In genomic region chr20:9886227-9886626, GRCh38 we compare ENCODE assay signal across 28 cellular contexts. TPM values are rescaled to one million over a fixed set of nuclear protein-coding genes. Genes with fewer than 3 reads are reported as not detected.
DNase-seq lines count a peak whose midpoint lies in the region; ATAC-seq, FAIRE-seq and TF ChIP-seq lines count a peak whose summit lies in the region.
"Had no signal": no experiment of that assay in that cellular context is flagged by ENCODE, and none has a peak within 500 bp of the region (broad histone marks: within the 10 kb centered on the region; RNA-seq: fewer than 3 reads in every experiment).

No MANE protein-coding gene starts in this region.

- POLR2A ChIA-PET in MCF 10A (lab: Yijun Ruan, JAX), result no interaction called here

- no peaks in the 10 kb centered on the region for H3K9me3 ChIP-seq in breast epithelium
- H3K9me3 ChIP-seq: Peyer's patch, thyroid gland had no signal

- DNase-seq in MCF 10A (ENCODE audit: unreplicated experiment) (peak; percentile 36), breast epithelium (ENCODE audit: low spot score in 2 of 2) (no peak), RPMI7951 (ENCODE audit: low read depth) (peak; percentile 71), fibroblast of mammary gland (ENCODE audit: low read depth) (peak; percentile 64), GF-D8 (lab: John Stamatoyannopoulos, UW) (no peak), GM12891 (ENCODE audit: insufficient read length, low spot score) (no peak)
- DNase-seq: activated CD4-positive, alpha-beta T cell treated with anti-CD3 and anti-CD28 coated beads, Interleukin-2, amount 10 ng/mL, durations not matched to agents 7 days and 5 days; activated CD8-positive, alpha-beta memory T cell treated with anti-CD3 and anti-CD28 coated beads, Interleukin-2, amount 10 ng/mL, durations not matched to agents 7 days and 5 days; DMS79; erythroblast; mesenchymal stem cell; NCI-H1417; NCI-H2107; NCI-H524 treated with DMSO at 0.1 percent for 48 hours; spleen; stimulated activated CD4-positive, alpha-beta T cell treated with anti-CD3 and anti-CD28 coated beads, Interleukin-4, amount 100 ng/mL, for 1 hour; thyroid gland had no signal

- H3K36me3 Mint-ChIP-seq in MCF 10A (ENCODE audit: insufficient read depth, unreplicated experiment), result no peaks in the 10 kb centered on the region
- H3K36me3 Mint-ChIP-seq: activated CD8-positive, alpha-beta memory T cell treated with anti-CD3 and anti-CD28 coated beads, Interleukin-2, amount 10 ng/mL, durations not matched to agents 7 days and 5 days; activated naive CD4-positive, alpha-beta T cell treated with anti-CD3 and anti-CD28 coated beads, Interleukin-2, amount 50 U/mL, for 24 hours had no signal

- no peak for FAIRE-seq in GM12891 (lab: Jason Lieb, UNC)
- FAIRE-seq: H1 had no signal

- TF ChIP-seq POLR2A in breast epithelium (IDR thresholded peaks at IDR 0.05) (no peak), GM12891 (IDR thresholded peaks at IDR 0.05; ENCODE audit: low read depth, low read length) (no peak)

- peaks cover 5% of the 10 kb centered on the region for H3K27me3 Mint-ChIP-seq in MCF 10A (ENCODE audit: insufficient read depth, unreplicated experiment)
- H3K27me3 Mint-ChIP-seq: activated CD4-positive, alpha-beta T cell treated with anti-CD3 and anti-CD28 coated beads, Interleukin-2, amount 10 ng/mL, durations not matched to agents 7 days and 5 days; activated CD8-positive, alpha-beta memory T cell treated with anti-CD3 and anti-CD28 coated beads, Interleukin-2, amount 10 ng/mL, durations not matched to agents 7 days and 5 days had no signal

- H3K4me3 ChIP-seq in breast epithelium (no peak overlapping the region), fibroblast of mammary gland (ENCODE audit: control insufficient read depth, low read depth, low read length) (no peak overlapping the region)
- H3K4me3 ChIP-seq: Peyer's patch, SK-N-MC, spleen, thyroid gland had no signal

- no TSS peak for BruUV-seq in MCF 10A (replicated peaks; lab: Mats Ljungman, UMichigan)

- intact Hi-C loops in MCF 10A (cut with micrococcal nuclease), result no loop called here
- intact Hi-C loops in breast epithelium (cut with DNase I; ENCODE audit: low total_unique reads), result no loop called here

- H3K4me1 ChIP-seq in breast epithelium, result no peaks in the 10 kb centered on the region
- H3K4me1 ChIP-seq: Peyer's patch, spleen, thyroid gland had no signal

- H3K4me3 Mint-ChIP-seq in MCF 10A (ENCODE audit: unreplicated experiment), result no peak overlapping the region
- H3K4me3 Mint-ChIP-seq: activated CD4-positive, alpha-beta T cell treated with anti-CD3 and anti-CD28 coated beads, Interleukin-2, amount 10 ng/mL, durations not matched to agents 7 days and 5 days; activated CD8-positive, alpha-beta memory T cell treated with anti-CD3 and anti-CD28 coated beads, Interleukin-2, amount 10 ng/mL, durations not matched to agents 7 days and 5 days; activated naive CD4-positive, alpha-beta T cell treated with anti-CD3 and anti-CD28 coated beads, Interleukin-2, amount 50 U/mL, for 24 hours; central memory CD8-positive, alpha-beta T cell; stimulated activated naive CD8-positive, alpha-beta T cell treated with anti-CD3 and anti-CD28 coated beads, Interleukin-15, Interleukin-2, amounts not matched to agents 100 ng/mL and 50 ng/mL, for 24 hours had no signal

- CTCF ChIA-PET in MCF 10A (lab: Yijun Ruan, JAX), result interaction anchor here (0.7 to 2.5 kb wide), 5 partner anchors 16 to 276 kb away, joined by 3 to 6 read pairs (median 3); no protein-coding TSS in a partner anchor

- no peaks in the 10 kb centered on the region for H3K27me3 ChIP-seq in breast epithelium
- H3K27me3 ChIP-seq: Peyer's patch, thyroid gland had no signal

- H3K9me3 Mint-ChIP-seq in MCF 10A (ENCODE audit: unreplicated experiment), result no peaks in the 10 kb centered on the region

- TF ChIP-seq CTCF in MCF 10A (IDR thresholded peaks at IDR 0.05; ENCODE audit: unreplicated experiment) (no peak), breast epithelium (IDR thresholded peaks at IDR 0.05) (no peak), fibroblast of mammary gland (conservative IDR thresholded peaks at IDR 0.05; ENCODE audit: control insufficient read depth, insufficient read depth, low read depth, low read length) (no peak)

- ATAC-seq in HG02610 (IDR thresholded peaks at IDR 0.05; ENCODE audit: unreplicated experiment) (no peak), HG02973 (IDR thresholded peaks at IDR 0.05; ENCODE audit: unreplicated experiment) (no peak)
- ATAC-seq: activated CD8-positive, alpha-beta memory T cell treated with anti-CD3 and anti-CD28 coated beads, Interleukin-2, amount 10 ng/mL, durations not matched to agents 7 days and 5 days had no signal

- no peaks in the 10 kb centered on the region for H3K36me3 ChIP-seq in breast epithelium
- H3K36me3 ChIP-seq: Peyer's patch, spleen, thyroid gland had no signal

- no peak overlapping the region for H3K27ac Mint-ChIP-seq in MCF 10A (ENCODE audit: low read depth, unreplicated experiment)
- H3K27ac Mint-ChIP-seq: activated CD4-positive, alpha-beta T cell treated with anti-CD3 and anti-CD28 coated beads, Interleukin-2, amount 10 ng/mL, durations not matched to agents 7 days and 5 days; activated CD8-positive, alpha-beta memory T cell treated with anti-CD3 and anti-CD28 coated beads, Interleukin-2, amount 10 ng/mL, durations not matched to agents 7 days and 5 days; activated naive CD4-positive, alpha-beta T cell treated with anti-CD3 and anti-CD28 coated beads, Interleukin-2, amount 50 U/mL, for 24 hours; stimulated activated naive CD8-positive, alpha-beta T cell treated with anti-CD3 and anti-CD28 coated beads, Interleukin-15, Interleukin-2, amounts not matched to agents 100 ng/mL and 50 ng/mL, for 24 hours had no signal

- H3K4me1 Mint-ChIP-seq in MCF 10A (ENCODE audit: insufficient read depth, unreplicated experiment), result peaks cover 6% of the 10 kb centered on the region
- H3K4me1 Mint-ChIP-seq: activated CD4-positive, alpha-beta T cell treated with anti-CD3 and anti-CD28 coated beads, Interleukin-2, amount 10 ng/mL, durations not matched to agents 7 days and 5 days; activated naive CD4-positive, alpha-beta T cell treated with anti-CD3 and anti-CD28 coated beads, Interleukin-2, amount 50 U/mL, for 24 hours; central memory CD8-positive, alpha-beta T cell had no signal

- no peak overlapping the region for H3K27ac ChIP-seq in breast epithelium
- H3K27ac ChIP-seq: 22Rv1, Peyer's patch, SK-N-MC, spleen, thyroid gland, VCaP had no signal

TF ChIP-seq in GM12891, 5 proteins besides CTCF, POLR2A, EP300 and RAD21:
- TF ChIP-seq TAF1 (IDR thresholded peaks at IDR 0.05; ENCODE audit: low read depth, low read length) (no peak), POU2F2 (IDR thresholded peaks at IDR 0.05; ENCODE audit: low read depth, low read length) (no peak), PAX5 (IDR thresholded peaks at IDR 0.05; ENCODE audit: insufficient read depth, low read length, severe bottlenecking) (no peak), POLR2AphosphoS5 (IDR thresholded peaks at IDR 0.05; ENCODE audit: low read depth, low read length) (no peak), SPI1 (IDR thresholded peaks at IDR 0.05; ENCODE audit: low read depth, low read length) (no peak)

RNA-seq across cellular contexts. Expression of gene PAK5, which starts 47.4 kb away (rescaled TPM):
- total RNA-seq in MCF 10A (2022) (not detected in 2 replicates), breast epithelium (1 to 10 TPM in 1 of 3 donors, under 1 TPM in 1, not detected in 1; 0.66 to 1.3 TPM)
- not detected in 2 replicates for total RNA-seq in RPMI7951 (2014; rRNA removed; shearing (Covaris generic))
- not detected for polyA plus RNA-seq in GM12891 (2012; ENCODE audit: low read depth, missing spikeins)
- total RNA-seq: activated CD4-positive, alpha-beta T cell treated with anti-CD3 and anti-CD28 coated beads, Interleukin-2, amount 10 ng/mL, durations not matched to agents 7 days and 5 days; activated CD8-positive, alpha-beta memory T cell treated with anti-CD3 and anti-CD28 coated beads, Interleukin-2, amount 10 ng/mL, durations not matched to agents 7 days and 5 days; omental fat pad; Peyer's patch; spleen had no signal
- polyA plus RNA-seq: spleen had no signal

Comparison
In these comparisons a context has a peak if more than half of its experiments do, and no peak if none do; other contexts are left out.
1. DNase-seq: peak in MCF 10A (single experiment), RPMI7951 (single experiment) and fibroblast of mammary gland (single experiment); none in breast epithelium (0 of 2), GF-D8 (single experiment) and GM12891 (single experiment).